21 cellular contexts compared by ENCODE assay signal in genomic region chr16:11437069-11437468, GRCh38.
"Had no signal": no experiment of that assay in that cellular context is flagged by ENCODE, and none has a peak within 500 bp of the region (broad histone marks: within the 10 kb centered on the region; RNA-seq: fewer than 3 reads in every experiment).

No MANE protein-coding gene starts in this region.

- H3K27ac ChIP-seq: coronary artery, dorsolateral prefrontal cortex, esophagus squamous epithelium, gastrocnemius medialis, heart right ventricle, left lung, lower lobe of right lung had no signal

- H3K27me3 ChIP-seq: dorsolateral prefrontal cortex, gastrocnemius medialis, left lung had no signal

- H3K4me1 ChIP-seq: esophagus squamous epithelium, gastrocnemius medialis, heart right ventricle, left lung, lower lobe of right lung had no signal

- H3K4me3 ChIP-seq: coronary artery, dorsolateral prefrontal cortex, esophagus squamous epithelium, gastrocnemius medialis, heart right ventricle, left lung, lower lobe of right lung, mucosa of descending colon had no signal

- DNase-seq: dermis blood vessel endothelial cell; dorsolateral prefrontal cortex; effector CD4-positive, alpha-beta T cell; effector memory CD4-positive, alpha-beta T cell; esophagus squamous epithelium; foreskin fibroblast; foreskin melanocyte; gastrocnemius medialis; glutamatergic neuron; head of caudate nucleus; heart right ventricle; hippocampal formation; left cardiac atrium; left ventricle myocardium superior; lower lobe of right lung; mesenchymal stem cell; mucosa of descending colon; naive B cell; naive thymus-derived CD8-positive, alpha-beta T cell had no signal

- H3K36me3 ChIP-seq: esophagus squamous epithelium, gastrocnemius medialis, heart right ventricle, left lung, lower lobe of right lung had no signal
